Comparison of ENCODE assay signal across 34 cellular contexts in the genomic region with DNA sequence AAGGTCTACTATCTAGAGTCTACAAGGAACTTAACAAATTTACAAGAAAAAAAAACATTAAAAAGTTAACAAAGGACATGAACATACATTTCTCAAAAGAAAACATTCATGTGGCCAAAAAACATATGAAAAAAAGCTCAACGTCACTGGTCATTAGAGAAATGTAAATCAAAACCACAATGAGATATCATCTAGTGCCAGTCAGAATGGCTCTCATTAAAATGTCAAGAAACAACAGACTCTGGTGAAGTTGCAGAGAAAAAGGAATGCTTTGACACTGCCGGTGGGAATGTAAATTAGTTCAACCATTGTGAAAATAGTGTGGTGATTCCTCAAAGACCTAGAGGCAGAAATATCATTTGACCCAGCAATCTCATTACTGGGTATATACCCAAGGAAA.
"Had no signal": no experiment of that assay in that cellular context is flagged by ENCODE, and none has a peak within 500 bp of the region (broad histone marks: within the 10 kb centered on the region; RNA-seq: fewer than 3 reads in every experiment).

No MANE protein-coding gene starts in this region.

- H3K36me3 ChIP-seq: adrenal gland, brain microvascular endothelial cell, esophagus muscularis mucosa had no signal

- ATAC-seq: activated CD8-positive, alpha-beta T cell treated with anti-CD3 and anti-CD28 coated beads for 36 hours; activated naive CD8-positive, alpha-beta T cell treated with anti-CD3 and anti-CD28 coated beads, Interleukin-2, amount 50 U/mL, for 24 hours; effector memory CD8-positive, alpha-beta T cell; WTC11 had no signal

- H3K36me3 Mint-ChIP-seq: activated naive CD4-positive, alpha-beta T cell treated with anti-CD3 and anti-CD28 coated beads, Interleukin-2, amount 50 U/mL, for 24 hours; activated naive CD8-positive, alpha-beta T cell treated with anti-CD3 and anti-CD28 coated beads for 36 hours; WTC11 had no signal

- H3K27ac Mint-ChIP-seq: activated CD4-positive, alpha-beta T cell treated with anti-CD3 and anti-CD28 coated beads, Interleukin-2, amount 10 ng/mL, durations not matched to agents 7 days and 5 days; activated CD8-positive, alpha-beta T cell treated with anti-CD3 and anti-CD28 coated beads for 36 hours; activated naive CD4-positive, alpha-beta T cell treated with anti-CD3 and anti-CD28 coated beads for 36 hours; activated naive CD4-positive, alpha-beta T cell treated with anti-CD3 and anti-CD28 coated beads, Interleukin-2, amount 50 U/mL, for 24 hours; activated naive CD8-positive, alpha-beta T cell treated with anti-CD3 and anti-CD28 coated beads for 36 hours; activated naive CD8-positive, alpha-beta T cell treated with anti-CD3 and anti-CD28 coated beads, Interleukin-2, amount 50 U/mL, for 24 hours; activated T-helper 1 cell treated with anti-CD3 and anti-CD28 coated beads, Interleukin-12 subunit alpha, Interleukin-12 subunit beta, Interleukin-2, Interleukin-4 antibody, amounts not matched to agents 30 ng/mL and 10 ng/mL and 1 ng/mL, durations not matched to agents 14 hours and 24 hours and 36 hours; activated T-helper 2 cell treated with anti-CD3 and anti-CD28 coated beads, Interferon-gamma antibody, Interleukin-2, Interleukin-4, amounts not matched to agents 10 μg/mL and 5 μg/mL and 100 μg/mL, durations not matched to agents 14 hours and 24 hours and 36 hours; effector memory CD8-positive, alpha-beta T cell had no signal

- H3K27me3 Mint-ChIP-seq: activated CD4-positive, alpha-beta T cell treated with anti-CD3 and anti-CD28 coated beads, Interleukin-2, amount 10 ng/mL, durations not matched to agents 7 days and 5 days; activated naive CD4-positive, alpha-beta T cell treated with anti-CD3 and anti-CD28 coated beads, Interleukin-2, amount 50 U/mL, for 24 hours; activated naive CD8-positive, alpha-beta T cell treated with anti-CD3 and anti-CD28 coated beads for 36 hours; activated naive CD8-positive, alpha-beta T cell treated with anti-CD3 and anti-CD28 coated beads, Interleukin-2, amount 50 U/mL, for 24 hours; central memory CD8-positive, alpha-beta T cell had no signal

- H3K4me3 Mint-ChIP-seq: activated CD4-positive, alpha-beta T cell treated with anti-CD3 and anti-CD28 coated beads, Interleukin-2, amount 10 ng/mL, durations not matched to agents 7 days and 5 days; activated CD8-positive, alpha-beta T cell treated with anti-CD3 and anti-CD28 coated beads for 36 hours; activated naive CD4-positive, alpha-beta T cell treated with anti-CD3 and anti-CD28 coated beads for 36 hours; activated naive CD4-positive, alpha-beta T cell treated with anti-CD3 and anti-CD28 coated beads, Interleukin-2, amount 50 U/mL, for 24 hours; activated naive CD8-positive, alpha-beta T cell treated with anti-CD3 and anti-CD28 coated beads for 36 hours; activated naive CD8-positive, alpha-beta T cell treated with anti-CD3 and anti-CD28 coated beads, Interleukin-2, amount 50 U/mL, for 24 hours; activated T-helper 1 cell treated with anti-CD3 and anti-CD28 coated beads, Interleukin-12 subunit alpha, Interleukin-12 subunit beta, Interleukin-2, Interleukin-4 antibody, amounts not matched to agents 30 ng/mL and 10 ng/mL and 1 ng/mL, durations not matched to agents 14 hours and 24 hours and 36 hours; central memory CD8-positive, alpha-beta T cell; effector memory CD8-positive, alpha-beta T cell; WTC11 had no signal

- H3K9me3 Mint-ChIP-seq: activated CD4-positive, alpha-beta T cell treated with anti-CD3 and anti-CD28 coated beads, Interleukin-2, amount 10 ng/mL, durations not matched to agents 7 days and 5 days; activated CD8-positive, alpha-beta T cell treated with anti-CD3 and anti-CD28 coated beads for 36 hours; activated naive CD4-positive, alpha-beta T cell treated with anti-CD3 and anti-CD28 coated beads for 36 hours; activated naive CD4-positive, alpha-beta T cell treated with anti-CD3 and anti-CD28 coated beads, Interleukin-2, amount 50 U/mL, for 24 hours; activated naive CD8-positive, alpha-beta T cell treated with anti-CD3 and anti-CD28 coated beads for 36 hours; activated naive CD8-positive, alpha-beta T cell treated with anti-CD3 and anti-CD28 coated beads, Interleukin-2, amount 50 U/mL, for 24 hours; activated T-helper 1 cell treated with anti-CD3 and anti-CD28 coated beads, Interleukin-12 subunit alpha, Interleukin-12 subunit beta, Interleukin-2, Interleukin-4 antibody, amounts not matched to agents 30 ng/mL and 10 ng/mL and 1 ng/mL, durations not matched to agents 14 hours and 24 hours and 36 hours; activated T-helper 2 cell treated with anti-CD3 and anti-CD28 coated beads, Interferon-gamma antibody, Interleukin-2, Interleukin-4, amounts not matched to agents 10 μg/mL and 5 μg/mL and 100 μg/mL, durations not matched to agents 14 hours and 24 hours and 36 hours; central memory CD8-positive, alpha-beta T cell; effector memory CD8-positive, alpha-beta T cell had no signal

- H3K27ac ChIP-seq: adrenal gland, brain microvascular endothelial cell, coronary artery, esophagus muscularis mucosa, VCaP had no signal

- H3K4me3 ChIP-seq: adrenal gland, coronary artery, esophagus muscularis mucosa had no signal

- H3K27me3 ChIP-seq: adrenal gland, brain microvascular endothelial cell, esophagus muscularis mucosa had no signal

- H3K9me3 ChIP-seq: adrenal gland, esophagus muscularis mucosa had no signal

- H3K4me1 Mint-ChIP-seq: activated CD4-positive, alpha-beta T cell treated with anti-CD3 and anti-CD28 coated beads, Interleukin-2, amount 10 ng/mL, durations not matched to agents 7 days and 5 days; activated naive CD4-positive, alpha-beta T cell treated with anti-CD3 and anti-CD28 coated beads, Interleukin-2, amount 50 U/mL, for 24 hours; central memory CD8-positive, alpha-beta T cell had no signal

- DNase-seq: activated CD4-positive, alpha-beta T cell treated with anti-CD3 and anti-CD28 coated beads for 1 hour; activated CD4-positive, alpha-beta T cell treated with anti-CD3 and anti-CD28 coated beads for 4 hours; activated CD4-positive, alpha-beta T cell treated with anti-CD3 and anti-CD28 coated beads, Interleukin-2, amount 10 ng/mL, durations not matched to agents 7 days and 5 days; activated CD4-positive, alpha-beta T cell treated with anti-CD3 and anti-CD28 coated beads, Interleukin-2, amount 50 U/mL, for 4 hours; activated CD8-positive, alpha-beta memory T cell treated with anti-CD3 and anti-CD28 coated beads for 24 hours; activated CD8-positive, alpha-beta T cell treated with anti-CD3 and anti-CD28 coated beads for 36 hours; activated effector memory CD4-positive, alpha-beta T cell treated with anti-CD3 and anti-CD28 coated beads, Interleukin-2, amount 50 U/mL, for 16 hours; activated naive CD4-positive, alpha-beta T cell treated with anti-CD3 and anti-CD28 coated beads for 36 hours; activated naive CD8-positive, alpha-beta T cell treated with anti-CD3 and anti-CD28 coated beads for 36 hours; activated naive CD8-positive, alpha-beta T cell treated with anti-CD3 and anti-CD28 coated beads, Interleukin-2, amount 50 U/mL, for 24 hours; activated T-cell treated with anti-CD3 and anti-CD28 coated beads, Interleukin-2, amount 50 U/mL, for 1 hour; activated T-cell treated with anti-CD3 and anti-CD28 coated beads, Interleukin-2, amount 50 U/mL, for 48 hours; adrenal gland; amygdala; aorta; brain microvascular endothelial cell; dermis blood vessel endothelial cell; effector CD4-positive, alpha-beta T cell; effector memory CD8-positive, alpha-beta T cell; erythroblast; head of caudate nucleus; hippocampal formation; T-helper 2 cell had no signal

- FAIRE-seq: bronchial epithelial cell, frontal cortex, TTC549 had no signal
